11 cellular contexts compared by ENCODE assay signal in genomic region chr4:4348585-4348984, GRCh38. TPM values are rescaled to one million over a fixed set of nuclear protein-coding genes. Genes with fewer than 3 reads are reported as not detected.
DNase-seq lines count a peak whose midpoint lies in the region; ATAC-seq, FAIRE-seq and TF ChIP-seq lines count a peak whose summit lies in the region.
"Not testable (repeated sequence)": the region's sequence is repeated elsewhere in the genome, so short reads cannot be mapped to it uniquely, and the experiment has no call there.
"Had no signal": no experiment of that assay in that cellular context is flagged by ENCODE, and none has a peak within 500 bp of the region (broad histone marks: within the 10 kb centered on the region; RNA-seq: fewer than 3 reads in every experiment).

No MANE protein-coding gene starts in this region.

- TF ChIP-seq POLR2A in A549 (IDR thresholded peaks at IDR 0.05; ENCODE audit: low read length), result not testable (repeated sequence)

- not testable (repeated sequence) for DNase-seq in A549 (ENCODE audit: low read depth in 1 of 2, low spot score in 1 of 2)
- DNase-seq in Jurkat, Clone E6-1 (ENCODE audit: low read depth, low spot score), result peak; percentile 98
- peak in 33 of 34 experiments; percentile 8 to 85 (median 46) for DNase-seq in T-cell
- DNase-seq in activated CD4-positive, alpha-beta memory T cell treated with anti-CD3 and anti-CD28 coated beads, Interleukin-2, amount 10 ng/mL, durations not matched to agents 7 days and 5 days, result peak; percentile 62
- peak; percentile 43 for DNase-seq in activated T-helper 1 cell treated with anti-CD3 and anti-CD28 coated beads, Interleukin-12 subunit alpha, Interleukin-12 subunit beta, Interleukin-2, Interleukin-4 antibody, amounts not matched to agents 30 ng/mL and 10 ng/mL and 1 ng/mL, durations not matched to agents 14 hours and 24 hours and 36 hours (ENCODE audit: low spot score)
- DNase-seq in activated naive CD8-positive, alpha-beta T cell treated with anti-CD3 and anti-CD28 coated beads, Interleukin-2, amount 10 ng/mL, durations not matched to agents 7 days and 5 days, result peak; percentile 63
- peak in 7 of 9 donors; percentile 33 to 82 (median 72) for DNase-seq in naive thymus-derived CD4-positive, alpha-beta T cell
- peak; percentile 31 for DNase-seq in stimulated activated CD8-positive, alpha-beta memory T cell treated with anti-CD3 and anti-CD28 coated beads, Interleukin-4, amount 100 ng/mL, for 48 hours

- not testable (repeated sequence) for H3K4me3 ChIP-seq in A549; Jurkat, Clone E6-1 (ENCODE audit: low read length); naive thymus-derived CD4-positive, alpha-beta T cell (ENCODE audit: low read length)

- H3K9me3 Mint-ChIP-seq in T-cell, result not testable (repeated sequence)
- H3K9me3 Mint-ChIP-seq in activated CD4-positive, alpha-beta memory T cell treated with anti-CD3 and anti-CD28 coated beads, Interleukin-2, amount 10 ng/mL, durations not matched to agents 7 days and 5 days, result peaks cover 22% of the 10 kb centered on the region
- peaks cover 12% of the 10 kb centered on the region for H3K9me3 Mint-ChIP-seq in activated T-helper 1 cell treated with anti-CD3 and anti-CD28 coated beads, Interleukin-12 subunit alpha, Interleukin-12 subunit beta, Interleukin-2, Interleukin-4 antibody, amounts not matched to agents 30 ng/mL and 10 ng/mL and 1 ng/mL, durations not matched to agents 14 hours and 24 hours and 36 hours
- peaks cover 13% of the 10 kb centered on the region for H3K9me3 Mint-ChIP-seq in activated naive CD8-positive, alpha-beta T cell treated with anti-CD3 and anti-CD28 coated beads, Interleukin-2, amount 10 ng/mL, durations not matched to agents 7 days and 5 days
- H3K9me3 Mint-ChIP-seq in naive thymus-derived CD4-positive, alpha-beta T cell, result peaks cover 0 to 23% (median 3%) of the 10 kb centered on the region in 11 donors

- not testable (repeated sequence) for H3K9me3 ChIP-seq in A549; naive thymus-derived CD4-positive, alpha-beta T cell (ENCODE audit: control insufficient read depth in 2 of 3, low read length in 3 of 3)

- not testable (repeated sequence) for H3K4me2 ChIP-seq in A549

- H3K36me3 Mint-ChIP-seq in T-cell; activated T-helper 1 cell treated with anti-CD3 and anti-CD28 coated beads, Interleukin-12 subunit alpha, Interleukin-12 subunit beta, Interleukin-2, Interleukin-4 antibody, amounts not matched to agents 30 ng/mL and 10 ng/mL and 1 ng/mL, durations not matched to agents 14 hours and 24 hours and 36 hours (ENCODE audit: low read depth): not testable (repeated sequence)
- H3K36me3 Mint-ChIP-seq in activated CD4-positive, alpha-beta memory T cell treated with anti-CD3 and anti-CD28 coated beads, Interleukin-2, amount 10 ng/mL, durations not matched to agents 7 days and 5 days (ENCODE audit: low read depth), result peaks cover 20% of the 10 kb centered on the region
- H3K36me3 Mint-ChIP-seq in activated naive CD8-positive, alpha-beta T cell treated with anti-CD3 and anti-CD28 coated beads, Interleukin-2, amount 10 ng/mL, durations not matched to agents 7 days and 5 days, result peaks cover 14% of the 10 kb centered on the region
- peaks cover 0 to 18% (median 3%) of the 10 kb centered on the region in 5 donors for H3K36me3 Mint-ChIP-seq in naive thymus-derived CD4-positive, alpha-beta T cell

- H3K36me3 ChIP-seq in naive thymus-derived CD4-positive, alpha-beta T cell (ENCODE audit: control insufficient read depth in 2 of 3, insufficient read depth in 3 of 3, low read length in 3 of 3), result not testable (repeated sequence)

- H3K27ac ChIP-seq in A549; naive thymus-derived CD4-positive, alpha-beta T cell (ENCODE audit: low read depth, low read length): not testable (repeated sequence)

- H3K4me3 Mint-ChIP-seq in T-cell, result peak overlapping the region; percentile 34 to 70 (median 53)
- H3K4me3 Mint-ChIP-seq in activated CD4-positive, alpha-beta memory T cell treated with anti-CD3 and anti-CD28 coated beads, Interleukin-2, amount 10 ng/mL, durations not matched to agents 7 days and 5 days, result peak overlapping the region; percentile 14
- H3K4me3 Mint-ChIP-seq in activated T-helper 1 cell treated with anti-CD3 and anti-CD28 coated beads, Interleukin-12 subunit alpha, Interleukin-12 subunit beta, Interleukin-2, Interleukin-4 antibody, amounts not matched to agents 30 ng/mL and 10 ng/mL and 1 ng/mL, durations not matched to agents 14 hours and 24 hours and 36 hours, result peak overlapping the region; percentile 41
- peak overlapping the region; percentile 76 for H3K4me3 Mint-ChIP-seq in activated naive CD8-positive, alpha-beta T cell treated with anti-CD3 and anti-CD28 coated beads, Interleukin-2, amount 10 ng/mL, durations not matched to agents 7 days and 5 days
- peak overlapping the region; percentile 46 to 82 (median 68) for H3K4me3 Mint-ChIP-seq in naive thymus-derived CD4-positive, alpha-beta T cell

- POLR2A ChIA-PET in A549 (lab: Yijun Ruan, JAX), result not testable (repeated sequence)
- POLR2A ChIA-PET in T-cell (lab: Charles Lee), result interaction anchor here in 1 of 2 donors (0.7 kb wide), 1 partner anchor 62 kb away, joined by 3 read pairs; no protein-coding TSS in a partner anchor
- POLR2A ChIA-PET in activated CD4-positive, alpha-beta memory T cell treated with anti-CD3 and anti-CD28 coated beads, Interleukin-2, amount 10 ng/mL, durations not matched to agents 7 days and 5 days (lab: Charles Lee), result interaction anchor here (1.1 to 2.6 kb wide), 3 partner anchors 58 to 100 kb away, joined by 4 to 11 read pairs (median 5); partner anchors contain the start of genes LYAR, TMEM128 and ZBTB49
- POLR2A ChIA-PET in activated naive CD8-positive, alpha-beta T cell treated with anti-CD3 and anti-CD28 coated beads, Interleukin-2, amount 10 ng/mL, durations not matched to agents 7 days and 5 days (lab: Charles Lee), result interaction anchor here (0.7 to 0.8 kb wide), 2 partner anchors 11 to 101 kb away, joined by 3 to 6 read pairs; partner anchors contain the start of gene TMEM128
- POLR2A ChIA-PET in naive thymus-derived CD4-positive, alpha-beta T cell (lab: Charles Lee), result interaction anchor here (0.7 to 2.3 kb wide), 10 partner anchors 9 to 101 kb away, joined by 3 to 7 read pairs (median 3); partner anchors contain the start of genes NSG1 and TMEM128

- TF ChIP-seq CTCF in A549 (IDR thresholded peaks at IDR 0.05), result not testable (repeated sequence)

- intact Hi-C loops in activated T-helper 1 cell treated with anti-CD3 and anti-CD28 coated beads, Interleukin-12 subunit alpha, Interleukin-12 subunit beta, Interleukin-2, Interleukin-4 antibody, amounts not matched to agents 30 ng/mL and 10 ng/mL and 1 ng/mL, durations not matched to agents 14 hours and 24 hours and 36 hours (cut with micrococcal nuclease), result not testable (repeated sequence)
- intact Hi-C loops in naive thymus-derived CD4-positive, alpha-beta T cell (cut with micrococcal nuclease), result loop anchor here in 1 of 2 donors (1.0 kb wide), 4 partner anchors 13 to 194 kb away; partner anchors contain the start of genes LYAR, STX18 and ZBTB49

- H3K27me3 ChIP-seq in naive thymus-derived CD4-positive, alpha-beta T cell (ENCODE audit: control insufficient read depth in 2 of 2, insufficient read depth in 2 of 2, low read length in 2 of 2), result not testable (repeated sequence)

- CTCF ChIA-PET in A549 (lab: Yijun Ruan, JAX), result not testable (repeated sequence)
- CTCF ChIA-PET in T-cell (lab: Charles Lee), result interaction anchor here in 1 of 2 donors (0.7 kb wide), 1 partner anchor 224 kb away, joined by 3 read pairs; no protein-coding TSS in a partner anchor
- CTCF ChIA-PET in activated CD4-positive, alpha-beta memory T cell treated with anti-CD3 and anti-CD28 coated beads, Interleukin-2, amount 10 ng/mL, durations not matched to agents 7 days and 5 days (lab: Charles Lee), result interaction anchor here (1.1 to 1.3 kb wide), 2 partner anchors 88 to 166 kb away, joined by 3 to 4 read pairs; no protein-coding TSS in a partner anchor
- CTCF ChIA-PET in naive thymus-derived CD4-positive, alpha-beta T cell (lab: Charles Lee), result interaction anchor here (0.6 to 1.4 kb wide), 5 partner anchors 10 to 46 kb away, joined by 3 to 5 read pairs (median 3); no protein-coding TSS in a partner anchor

- not testable (repeated sequence) for ATAC-seq in A549
- peak; percentile 88 to 95 (median 94) for ATAC-seq in T-cell (replicated peaks in 1 of 4)
- ATAC-seq in activated naive CD8-positive, alpha-beta T cell treated with anti-CD3 and anti-CD28 coated beads, Interleukin-2, amount 10 ng/mL, durations not matched to agents 7 days and 5 days (ENCODE audit: low read depth), result peak; percentile 97
- ATAC-seq in naive thymus-derived CD4-positive, alpha-beta T cell, result peak; percentile 84

- FAIRE-seq in A549 (lab: Jason Lieb, UNC), result not testable (repeated sequence)

- not testable (repeated sequence) for H3K4me1 ChIP-seq in A549
- peaks cover 5 to 13% of the 10 kb centered on the region in 2 donors for H3K4me1 ChIP-seq in naive thymus-derived CD4-positive, alpha-beta T cell (ENCODE audit: control insufficient read depth in 2 of 2, insufficient read depth in 2 of 2, low read length in 2 of 2)

- H3K27ac Mint-ChIP-seq in T-cell, result peak overlapping the region; percentile 87 to 89
- peak overlapping the region; percentile 81 for H3K27ac Mint-ChIP-seq in activated CD4-positive, alpha-beta memory T cell treated with anti-CD3 and anti-CD28 coated beads, Interleukin-2, amount 10 ng/mL, durations not matched to agents 7 days and 5 days
- peak overlapping the region; percentile 11 for H3K27ac Mint-ChIP-seq in activated T-helper 1 cell treated with anti-CD3 and anti-CD28 coated beads, Interleukin-12 subunit alpha, Interleukin-12 subunit beta, Interleukin-2, Interleukin-4 antibody, amounts not matched to agents 30 ng/mL and 10 ng/mL and 1 ng/mL, durations not matched to agents 14 hours and 24 hours and 36 hours
- H3K27ac Mint-ChIP-seq in activated naive CD8-positive, alpha-beta T cell treated with anti-CD3 and anti-CD28 coated beads, Interleukin-2, amount 10 ng/mL, durations not matched to agents 7 days and 5 days, result peak overlapping the region; percentile 91
- peak overlapping the region; percentile 71 to 97 (median 86) for H3K27ac Mint-ChIP-seq in naive thymus-derived CD4-positive, alpha-beta T cell

- not testable (repeated sequence) for TF ChIP-seq EP300 in A549 (IDR thresholded peaks at IDR 0.05)

- not testable (repeated sequence) for H3K27me3 Mint-ChIP-seq in T-cell; activated CD4-positive, alpha-beta memory T cell treated with anti-CD3 and anti-CD28 coated beads, Interleukin-2, amount 10 ng/mL, durations not matched to agents 7 days and 5 days; activated T-helper 1 cell treated with anti-CD3 and anti-CD28 coated beads, Interleukin-12 subunit alpha, Interleukin-12 subunit beta, Interleukin-2, Interleukin-4 antibody, amounts not matched to agents 30 ng/mL and 10 ng/mL and 1 ng/mL, durations not matched to agents 14 hours and 24 hours and 36 hours (ENCODE audit: insufficient read depth); activated naive CD8-positive, alpha-beta T cell treated with anti-CD3 and anti-CD28 coated beads, Interleukin-2, amount 10 ng/mL, durations not matched to agents 7 days and 5 days; naive thymus-derived CD4-positive, alpha-beta T cell

- WGBS in A549 (ENCODE audit: missing lambda C conversion rate), result 62% methylated on average over 7 of the region's 9 CpGs

- TF ChIP-seq RAD21 in A549 (conservative IDR thresholded peaks at IDR 0.05 in 1 of 2, IDR thresholded peaks at IDR 0.05 in 1 of 2), result not testable (repeated sequence)

- peaks cover 25 to 33% (median 32%) of the 10 kb centered on the region in 3 donors for H3K4me1 Mint-ChIP-seq in T-cell
- H3K4me1 Mint-ChIP-seq in activated CD4-positive, alpha-beta memory T cell treated with anti-CD3 and anti-CD28 coated beads, Interleukin-2, amount 10 ng/mL, durations not matched to agents 7 days and 5 days, result peaks cover 23% of the 10 kb centered on the region
- peaks cover 18% of the 10 kb centered on the region for H3K4me1 Mint-ChIP-seq in activated T-helper 1 cell treated with anti-CD3 and anti-CD28 coated beads, Interleukin-12 subunit alpha, Interleukin-12 subunit beta, Interleukin-2, Interleukin-4 antibody, amounts not matched to agents 30 ng/mL and 10 ng/mL and 1 ng/mL, durations not matched to agents 14 hours and 24 hours and 36 hours (ENCODE audit: low read depth)
- H3K4me1 Mint-ChIP-seq in activated naive CD8-positive, alpha-beta T cell treated with anti-CD3 and anti-CD28 coated beads, Interleukin-2, amount 10 ng/mL, durations not matched to agents 7 days and 5 days, result peaks cover 19% of the 10 kb centered on the region
- H3K4me1 Mint-ChIP-seq in naive thymus-derived CD4-positive, alpha-beta T cell, result peaks cover 7 to 46% (median 29%) of the 10 kb centered on the region in 7 donors

RNA-seq across cellular contexts. Expression of gene NSG1, which starts 38.3 kb away (rescaled TPM):
- 0.34 and 0.44 TPM in 2 replicates for polyA plus RNA-seq in A549 (2011; rRNA removed)
- 0.40 and 0.56 TPM in 2 replicates for polyA plus RNA-seq in A549 (2012; cell fraction: cytosol; rRNA removed)
- polyA plus RNA-seq in A549 (2012; cell fraction: nucleus; rRNA removed), result 0.22 and 0.40 TPM in 2 replicates
- polyA plus RNA-seq in A549 (2017; fragmentation: RNase III; extraction: RNeasy Plus Mini Kit Qiagen cat#74134 plus additional on column Dnase treatment), result 0.25 to 0.49 TPM (median 0.26 TPM) in 3 replicates
- not detected in 2 replicates for polyA minus RNA-seq in A549 (2011; rRNA and poly(A)+ RNA removed)
- polyA plus RNA-seq in Jurkat, Clone E6-1 (2012; ENCODE audit: insufficient read depth, insufficient read length), result 38.1 TPM
- total RNA-seq in T-cell, result 10 to 100 TPM; 14.2 to 42.8 (median 19.2) TPM
- 1 to 10 TPM; 7.0 to 7.7 TPM for total RNA-seq in activated CD4-positive, alpha-beta memory T cell treated with anti-CD3 and anti-CD28 coated beads, Interleukin-2, amount 10 ng/mL, durations not matched to agents 7 days and 5 days
- total RNA-seq in activated T-helper 1 cell treated with anti-CD3 and anti-CD28 coated beads, Interleukin-12 subunit alpha, Interleukin-12 subunit beta, Interleukin-2, Interleukin-4 antibody, amounts not matched to agents 30 ng/mL and 10 ng/mL and 1 ng/mL, durations not matched to agents 14 hours and 24 hours and 36 hours, result 0.18 and 0.27 TPM in 2 replicates
- total RNA-seq in activated naive CD8-positive, alpha-beta T cell treated with anti-CD3 and anti-CD28 coated beads, Interleukin-2, amount 10 ng/mL, durations not matched to agents 7 days and 5 days, result 10 to 100 TPM; 39.7 to 46.8 TPM
- total RNA-seq in naive thymus-derived CD4-positive, alpha-beta T cell, result 10 to 100 TPM in 3 of 5 experiments, 1 to 10 TPM in 1, under 1 TPM in 1; 0.90 to 24.5 (median 19.5) TPM
- polyA plus RNA-seq in naive thymus-derived CD4-positive, alpha-beta T cell, result 10 to 100 TPM in 1 of 2 donors, under 1 TPM in 1; 0.53 to 19.7 TPM
- total RNA-seq: HT-29, RPMI7951, SJCRH30 had no signal

RNA-seq across cellular contexts. Expression of gene ZBTB49, which starts 58.5 kb away (rescaled TPM):
- polyA plus RNA-seq in A549 (2011; rRNA removed) (3.1 and 4.1 TPM in 2 replicates), A549 (2017; fragmentation: RNase III; extraction: RNeasy Plus Mini Kit Qiagen cat#74134 plus additional on column Dnase treatment) (1.9 to 2.2 TPM (median 2.0 TPM) in 3 replicates)
- polyA plus RNA-seq in A549 (2012; cell fraction: cytosol; rRNA removed), result 1.4 and 1.6 TPM in 2 replicates
- 2.2 and 2.8 TPM in 2 replicates for polyA plus RNA-seq in A549 (2012; cell fraction: nucleus; rRNA removed)
- 4.9 and 5.7 TPM in 2 replicates for polyA minus RNA-seq in A549 (2011; rRNA and poly(A)+ RNA removed)
- polyA plus RNA-seq in Jurkat, Clone E6-1 (2012; ENCODE audit: insufficient read depth, insufficient read length), result 7.5 TPM
- 10 to 100 TPM in 3 of 5 donors, 1 to 10 TPM in 2; 7.9 to 17.1 (median 11.4) TPM for total RNA-seq in T-cell
- total RNA-seq in activated CD4-positive, alpha-beta memory T cell treated with anti-CD3 and anti-CD28 coated beads, Interleukin-2, amount 10 ng/mL, durations not matched to agents 7 days and 5 days, result 1 to 10 TPM; 6.6 to 7.4 TPM
- total RNA-seq in activated T-helper 1 cell treated with anti-CD3 and anti-CD28 coated beads, Interleukin-12 subunit alpha, Interleukin-12 subunit beta, Interleukin-2, Interleukin-4 antibody, amounts not matched to agents 30 ng/mL and 10 ng/mL and 1 ng/mL, durations not matched to agents 14 hours and 24 hours and 36 hours, result 7.4 and 8.5 TPM in 2 replicates
- 10 to 100 TPM in 1 of 2 experiments, 1 to 10 TPM in 1; 9.7 to 13.0 TPM for total RNA-seq in activated naive CD8-positive, alpha-beta T cell treated with anti-CD3 and anti-CD28 coated beads, Interleukin-2, amount 10 ng/mL, durations not matched to agents 7 days and 5 days
- 10 to 100 TPM in 2 of 5 experiments, 1 to 10 TPM in 3; 6.3 to 16.1 (median 8.0) TPM for total RNA-seq in naive thymus-derived CD4-positive, alpha-beta T cell
- polyA plus RNA-seq in naive thymus-derived CD4-positive, alpha-beta T cell, result 1 to 10 TPM; 2.0 to 8.7 TPM

RNA-seq across cellular contexts. Expression of gene LYAR, which starts 58.6 kb away (rescaled TPM):
- polyA plus RNA-seq in A549 (2011; rRNA removed) (12.6 and 20.5 TPM in 2 replicates), A549 (2017; fragmentation: RNase III; extraction: RNeasy Plus Mini Kit Qiagen cat#74134 plus additional on column Dnase treatment) (26.4 to 29.1 TPM (median 28.1 TPM) in 3 replicates)
- 5.7 and 9.0 TPM in 2 replicates for polyA plus RNA-seq in A549 (2012; cell fraction: cytosol; rRNA removed)
- polyA plus RNA-seq in A549 (2012; cell fraction: nucleus; rRNA removed), result 2.2 and 5.6 TPM in 2 replicates
- polyA minus RNA-seq in A549 (2011; rRNA and poly(A)+ RNA removed), result 1.9 and 2.2 TPM in 2 replicates
- polyA plus RNA-seq in Jurkat, Clone E6-1 (2012; ENCODE audit: insufficient read depth, insufficient read length), result 95.9 TPM
- total RNA-seq in T-cell, result 10 to 100 TPM; 21.0 to 46.3 (median 31.7) TPM
- total RNA-seq in activated CD4-positive, alpha-beta memory T cell treated with anti-CD3 and anti-CD28 coated beads, Interleukin-2, amount 10 ng/mL, durations not matched to agents 7 days and 5 days, result 10 to 100 TPM; 47.4 to 49.8 TPM
- 86.8 and 88.3 TPM in 2 replicates for total RNA-seq in activated T-helper 1 cell treated with anti-CD3 and anti-CD28 coated beads, Interleukin-12 subunit alpha, Interleukin-12 subunit beta, Interleukin-2, Interleukin-4 antibody, amounts not matched to agents 30 ng/mL and 10 ng/mL and 1 ng/mL, durations not matched to agents 14 hours and 24 hours and 36 hours
- 10 to 100 TPM; 54.5 to 62.3 TPM for total RNA-seq in activated naive CD8-positive, alpha-beta T cell treated with anti-CD3 and anti-CD28 coated beads, Interleukin-2, amount 10 ng/mL, durations not matched to agents 7 days and 5 days
- total RNA-seq in naive thymus-derived CD4-positive, alpha-beta T cell, result 10 to 100 TPM; 11.1 to 27.4 (median 21.0) TPM
- 10 to 100 TPM; 19.7 to 26.4 TPM for polyA plus RNA-seq in naive thymus-derived CD4-positive, alpha-beta T cell

Comparison
In these comparisons a context has a peak if more than half of its experiments do, and no peak if none do; other contexts are left out.
1. H3K27ac Mint-ChIP-seq: peak in every context shown above with its lines; median percentile 91 in activated naive CD8-positive, alpha-beta T cell treated with anti-CD3 and anti-CD28 coated beads, Interleukin-2, amount 10 ng/mL, durations not matched to agents 7 days and 5 days; 88 in T-cell; 86 in naive thymus-derived CD4-positive, alpha-beta T cell; 81 in activated CD4-positive, alpha-beta memory T cell treated with anti-CD3 and anti-CD28 coated beads, Interleukin-2, amount 10 ng/mL, durations not matched to agents 7 days and 5 days; 11 in activated T-helper 1 cell treated with anti-CD3 and anti-CD28 coated beads, Interleukin-12 subunit alpha, Interleukin-12 subunit beta, Interleukin-2, Interleukin-4 antibody, amounts not matched to agents 30 ng/mL and 10 ng/mL and 1 ng/mL, durations not matched to agents 14 hours and 24 hours and 36 hours.
2. H3K4me3 Mint-ChIP-seq: peak in every context shown above with its lines; median percentile 76 in activated naive CD8-positive, alpha-beta T cell treated with anti-CD3 and anti-CD28 coated beads, Interleukin-2, amount 10 ng/mL, durations not matched to agents 7 days and 5 days; 68 in naive thymus-derived CD4-positive, alpha-beta T cell; 53 in T-cell; 41 in activated T-helper 1 cell treated with anti-CD3 and anti-CD28 coated beads, Interleukin-12 subunit alpha, Interleukin-12 subunit beta, Interleukin-2, Interleukin-4 antibody, amounts not matched to agents 30 ng/mL and 10 ng/mL and 1 ng/mL, durations not matched to agents 14 hours and 24 hours and 36 hours; 14 in activated CD4-positive, alpha-beta memory T cell treated with anti-CD3 and anti-CD28 coated beads, Interleukin-2, amount 10 ng/mL, durations not matched to agents 7 days and 5 days.